24 cellular contexts compared by ENCODE assay signal in the genomic region with DNA sequence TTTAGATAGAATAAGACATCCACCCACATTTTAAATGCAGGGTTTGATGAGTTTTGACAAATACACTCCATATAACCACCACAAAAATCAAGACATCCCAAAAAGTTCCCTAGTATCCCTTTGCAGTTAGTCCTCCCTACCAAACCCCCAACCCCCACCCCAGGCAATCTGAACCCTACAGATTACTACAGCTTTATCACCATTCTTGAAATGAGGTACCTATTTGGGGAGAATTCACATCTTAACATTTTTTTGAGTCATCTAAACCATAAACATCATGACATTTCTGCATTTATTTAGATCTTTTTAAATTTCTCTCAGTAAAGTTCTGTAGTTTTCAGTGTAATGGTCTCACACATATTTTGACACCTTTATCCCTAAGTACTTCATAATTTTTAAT. TPM values are rescaled to one million over a fixed set of nuclear protein-coding genes. Genes with fewer than 3 reads are reported as not detected.
DNase-seq lines count a peak whose midpoint lies in the region; FAIRE-seq and TF ChIP-seq lines count a peak whose summit lies in the region.
"Had no signal": no experiment of that assay in that cellular context is flagged by ENCODE, and none has a peak within 500 bp of the region (broad histone marks: within the 10 kb centered on the region; RNA-seq: fewer than 3 reads in every experiment).

No MANE protein-coding gene starts in this region.

- H2BK12ac ChIP-seq in trophoblast cell (ENCODE audit: low read length) = no peak overlapping the region

- peaks cover 22% of the 10 kb centered on the region for H3K36me3 Mint-ChIP-seq in activated CD4-positive, alpha-beta memory T cell treated with anti-CD3 and anti-CD28 coated beads for 36 hours
- peaks cover 43% of the 10 kb centered on the region for H3K36me3 Mint-ChIP-seq in activated CD4-positive, alpha-beta memory T cell treated with anti-CD3 and anti-CD28 coated beads, Interleukin-2, amount 10 ng/mL, durations not matched to agents 7 days and 5 days (ENCODE audit: low read depth)

- no peak overlapping the region for H3K4me3 Mint-ChIP-seq in activated CD4-positive, alpha-beta memory T cell treated with anti-CD3 and anti-CD28 coated beads for 36 hours
- H3K4me3 Mint-ChIP-seq in activated CD4-positive, alpha-beta memory T cell treated with anti-CD3 and anti-CD28 coated beads, Interleukin-2, amount 10 ng/mL, durations not matched to agents 7 days and 5 days = no peak overlapping the region
- H3K4me3 Mint-ChIP-seq: CD14-positive monocyte; CD4-positive, alpha-beta T cell; H9 had no signal

- intact Hi-C loops in activated CD4-positive, alpha-beta memory T cell treated with anti-CD3 and anti-CD28 coated beads for 36 hours (cut with micrococcal nuclease) = loop anchor here (2.0 kb wide), 1 partner anchor 53 kb away; a partner anchor contains a TSS

- H2AK5ac ChIP-seq in trophoblast cell (ENCODE audit: low read length) = no peak overlapping the region

- peaks cover 19% of the 10 kb centered on the region for H3K9me3 Mint-ChIP-seq in activated CD4-positive, alpha-beta memory T cell treated with anti-CD3 and anti-CD28 coated beads for 36 hours
- peaks cover 15% of the 10 kb centered on the region for H3K9me3 Mint-ChIP-seq in activated CD4-positive, alpha-beta memory T cell treated with anti-CD3 and anti-CD28 coated beads, Interleukin-2, amount 10 ng/mL, durations not matched to agents 7 days and 5 days

- H3K4ac ChIP-seq in trophoblast cell (ENCODE audit: low read depth, low read length) = no peak overlapping the region

- no peak overlapping the region for H3K27ac ChIP-seq in trophoblast cell (ENCODE audit: low read depth, low read length)
- H3K27ac ChIP-seq: A549; BLaER1 treated with 17β-estradiol and CSF1 and Interleukin-3, amounts not matched to agents 10 nM and 100 nM had no signal

- no peak overlapping the region for H2AFZ ChIP-seq in trophoblast cell (ENCODE audit: insufficient read depth, low read length, poor library complexity)

- no peak overlapping the region for H3K4me2 ChIP-seq in trophoblast cell (ENCODE audit: low read length)
- H3K4me2 ChIP-seq: A549; BLaER1 treated with 17β-estradiol and CSF1 and Interleukin-3, amounts not matched to agents 10 nM and 100 nM had no signal

- POLR2A ChIA-PET in activated CD4-positive, alpha-beta memory T cell treated with anti-CD3 and anti-CD28 coated beads for 36 hours (lab: Charles Lee) = no interaction called here
- POLR2A ChIA-PET in activated CD4-positive, alpha-beta memory T cell treated with anti-CD3 and anti-CD28 coated beads, Interleukin-2, amount 10 ng/mL, durations not matched to agents 7 days and 5 days (lab: Charles Lee) = no interaction called here

- peaks cover 48% of the 10 kb centered on the region for H3K4me1 Mint-ChIP-seq in activated CD4-positive, alpha-beta memory T cell treated with anti-CD3 and anti-CD28 coated beads for 36 hours (ENCODE audit: low read depth)
- H3K4me1 Mint-ChIP-seq in activated CD4-positive, alpha-beta memory T cell treated with anti-CD3 and anti-CD28 coated beads, Interleukin-2, amount 10 ng/mL, durations not matched to agents 7 days and 5 days = peaks cover 18% of the 10 kb centered on the region

- CTCF ChIA-PET in activated CD4-positive, alpha-beta memory T cell treated with anti-CD3 and anti-CD28 coated beads for 36 hours (lab: Charles Lee) = no interaction called here
- CTCF ChIA-PET in activated CD4-positive, alpha-beta memory T cell treated with anti-CD3 and anti-CD28 coated beads, Interleukin-2, amount 10 ng/mL, durations not matched to agents 7 days and 5 days (lab: Charles Lee) = no interaction called here

- H3K4me1 ChIP-seq in trophoblast cell (ENCODE audit: control insufficient read depth in 1 of 2, insufficient read depth in 2 of 2, low read length in 2 of 2) = peaks cover 0 to 3% of the 10 kb centered on the region in 2 experiments
- H3K4me1 ChIP-seq: BE2C; BLaER1 treated with 17β-estradiol and CSF1 and Interleukin-3, amounts not matched to agents 10 nM and 100 nM had no signal

- no peak for TF ChIP-seq POLR2A in H54 (IDR thresholded peaks at IDR 0.05; ENCODE audit: low read depth, low read length)

- H4K8ac ChIP-seq in trophoblast cell (ENCODE audit: low read depth, low read length) = no peak overlapping the region

- H3K23ac ChIP-seq in trophoblast cell (ENCODE audit: low read length) = no peak overlapping the region

- H3K9me3 ChIP-seq in trophoblast cell (ENCODE audit: insufficient read depth, low read depth, low read length) = peaks cover 9% of the 10 kb centered on the region

- FAIRE-seq in GM19239 (lab: Jason Lieb, UNC) = peak; percentile 4
- peak; percentile 6 for FAIRE-seq in H54 (lab: Jason Lieb, UNC)
- FAIRE-seq: A549, GM12891, GM18507, H1 had no signal

- H3K79me1 ChIP-seq in trophoblast cell (ENCODE audit: low read length) = no peaks in the 10 kb centered on the region

- H2BK5ac ChIP-seq in trophoblast cell (ENCODE audit: low read depth, low read length, poor library complexity) = no peak overlapping the region

- H3K9ac ChIP-seq in trophoblast cell (ENCODE audit: low read length) = no peak overlapping the region
- H3K9ac ChIP-seq: BLaER1 treated with 17β-estradiol and CSF1 and Interleukin-3, amounts not matched to agents 10 nM and 100 nM had no signal

- no peak overlapping the region for H3K4me3 ChIP-seq in trophoblast cell (ENCODE audit: low read depth, low read length)
- H3K4me3 ChIP-seq: A549; BLaER1 treated with 17β-estradiol and CSF1 and Interleukin-3, amounts not matched to agents 10 nM and 100 nM had no signal

- no peak overlapping the region for H3K27ac Mint-ChIP-seq in activated CD4-positive, alpha-beta memory T cell treated with anti-CD3 and anti-CD28 coated beads for 36 hours
- H3K27ac Mint-ChIP-seq in activated CD4-positive, alpha-beta memory T cell treated with anti-CD3 and anti-CD28 coated beads, Interleukin-2, amount 10 ng/mL, durations not matched to agents 7 days and 5 days = no peak overlapping the region
- H3K27ac Mint-ChIP-seq: CD4-positive, alpha-beta T cell; CD8-positive, alpha-beta memory T cell had no signal

- no peak overlapping the region for H3K18ac ChIP-seq in trophoblast cell (ENCODE audit: low read length)

- no peaks in the 10 kb centered on the region for H3K79me2 ChIP-seq in trophoblast cell (ENCODE audit: control insufficient read depth, insufficient read depth, low read length, poor library complexity)

- no peaks in the 10 kb centered on the region for H3K27me3 ChIP-seq in trophoblast cell (ENCODE audit: insufficient read depth, low read length)
- H3K27me3 ChIP-seq: BE2C; BLaER1 treated with 17β-estradiol and CSF1 and Interleukin-3, amounts not matched to agents 10 nM and 100 nM had no signal

- no peaks in the 10 kb centered on the region for H3K27me3 Mint-ChIP-seq in activated CD4-positive, alpha-beta memory T cell treated with anti-CD3 and anti-CD28 coated beads for 36 hours
- no peaks in the 10 kb centered on the region for H3K27me3 Mint-ChIP-seq in activated CD4-positive, alpha-beta memory T cell treated with anti-CD3 and anti-CD28 coated beads, Interleukin-2, amount 10 ng/mL, durations not matched to agents 7 days and 5 days
- H3K27me3 Mint-ChIP-seq: CD4-positive, alpha-beta T cell; CD8-positive, alpha-beta memory T cell had no signal

- no peak overlapping the region for H2BK120ac ChIP-seq in trophoblast cell (ENCODE audit: insufficient read depth, low read length, poor library complexity)

- no peak overlapping the region for H4K12ac ChIP-seq in trophoblast cell (ENCODE audit: low read depth, low read length)

- DNase-seq in activated CD4-positive, alpha-beta memory T cell treated with anti-CD3 and anti-CD28 coated beads for 36 hours = peak; percentile 33
- DNase-seq in activated CD4-positive, alpha-beta memory T cell treated with anti-CD3 and anti-CD28 coated beads, Interleukin-2, amount 10 ng/mL, durations not matched to agents 7 days and 5 days = no peak
- DNase-seq in GM19239 (ENCODE audit: insufficient read length, low spot score) (no peak), H54 (ENCODE audit: insufficient read length, low spot score) (no peak), trophoblast cell (no peak)
- DNase-seq in activated naive CD4-positive, alpha-beta T cell (lab: John Stamatoyannopoulos, UW) = no peak
- DNase-seq: 8988T; ACHN; AML-193; BE2C; Calu3; CD4-positive, alpha-beta T cell; CD8-positive, alpha-beta memory T cell; COR-L47; DMS53; DMS79 treated with DMSO at 0.1 percent for 48 hours; GF-D8; H9 had no signal

- H3K14ac ChIP-seq in trophoblast cell (ENCODE audit: low read length) = no peak overlapping the region

- H4K91ac ChIP-seq in trophoblast cell (ENCODE audit: low read depth, low read length) = no peak overlapping the region

- peaks cover 10% of the 10 kb centered on the region in 2 experiments for H3K36me3 ChIP-seq in trophoblast cell (ENCODE audit: control insufficient read depth in 1 of 2, insufficient read depth in 2 of 2, low read length in 2 of 2)
- H3K36me3 ChIP-seq: BE2C had no signal

RNA-seq across cellular contexts. Expression of a gene that starts 53.9 kb away (rescaled TPM):
- total RNA-seq in activated CD4-positive, alpha-beta memory T cell treated with anti-CD3 and anti-CD28 coated beads for 36 hours = 10 to 100 TPM; 87.2 to 92.3 TPM
- 100 to 1,000 TPM; 177 TPM for total RNA-seq in activated CD4-positive, alpha-beta memory T cell treated with anti-CD3 and anti-CD28 coated beads, Interleukin-2, amount 10 ng/mL, durations not matched to agents 7 days and 5 days
- 64.1 and 68.0 TPM in 2 replicates for polyA plus RNA-seq in trophoblast cell (2013)
